ENCODE assay signal across 8 cellular contexts in genomic region chr6:53359843-53360834, GRCh38. TPM values are rescaled to one million over a fixed set of nuclear protein-coding genes. Genes with fewer than 3 reads are reported as not detected.
DNase-seq lines count a peak whose midpoint lies in the region; ATAC-seq, FAIRE-seq and TF ChIP-seq lines count a peak whose summit lies in the region.

No MANE protein-coding gene starts in this region.

- TF ChIP-seq RAD21 in A549 (conservative IDR thresholded peaks at IDR 0.05 in 1 of 2, IDR thresholded peaks at IDR 0.05 in 1 of 2) = no peak

- H3K9ac ChIP-seq in NT2/D1 (ENCODE audit: insufficient read length, low read depth) = peak overlapping the region; percentile 76

- POLR2A ChIA-PET in A549 (lab: Yijun Ruan, JAX) = interaction anchor here (0.7 to 1.4 kb wide), 10 partner anchors 9 to 434 kb away, joined by 3 to 21 read pairs (median 6); partner anchors contain the start of gene ELOVL5

- DNase-seq in A549 (ENCODE audit: low read depth in 1 of 2, low spot score in 1 of 2) (peak; percentile 19 to 32), GM12864 (ENCODE audit: low read depth) (no peak), NT2/D1 (ENCODE audit: low read depth, low spot score) (no peak), choroid plexus epithelial cell (ENCODE audit: low read depth) (peak; percentile 51), ureter (ENCODE audit: low spot score) (no peak), NCI-H2081 (lab: John Stamatoyannopoulos, UW) (no peak)

- H3K36me3 ChIP-seq in NT2/D1 (ENCODE audit: insufficient read depth, insufficient read length, low read length) (no peaks in the 10 kb centered on the region), muscle layer of duodenum (ENCODE audit: control insufficient read depth in 1 of 2, insufficient read depth in 2 of 2, low read length in 2 of 2) (no peaks in the 10 kb centered on the region)

- H3K27ac ChIP-seq in A549 (peak overlapping the region; percentile 95 to 98), muscle layer of duodenum (ENCODE audit: low read length) (peak overlapping the region; percentile 86)

- no peak for TF ChIP-seq CTCF in A549 (IDR thresholded peaks at IDR 0.05)
- no peak for TF ChIP-seq CTCF in GM12864 (IDR thresholded peaks at IDR 0.05; ENCODE audit: low read depth, low read length, missing control alignments)
- TF ChIP-seq CTCF in choroid plexus epithelial cell (conservative IDR thresholded peaks at IDR 0.05; ENCODE audit: low read depth, low read length) = no peak

- ATAC-seq in A549 (peak in 1 of 2 experiments; percentile 47; a peak in 3 of 6 replicates), HG03442 (IDR thresholded peaks at IDR 0.05; ENCODE audit: unreplicated experiment) (no peak)

- FAIRE-seq in A549 (lab: Jason Lieb, UNC) = no peak

- peak overlapping the region; percentile 44 for H3K4me3 ChIP-seq in A549
- peak overlapping the region; percentile 75 for H3K4me3 ChIP-seq in GM12864 (ENCODE audit: low read depth, low read length)
- peak overlapping the region; percentile 53 for H3K4me3 ChIP-seq in NT2/D1 (ENCODE audit: insufficient read length, low read depth)
- H3K4me3 ChIP-seq in choroid plexus epithelial cell (ENCODE audit: low read depth, low read length) = peak overlapping the region; percentile 62
- H3K4me3 ChIP-seq in muscle layer of duodenum (ENCODE audit: low read depth in 1 of 2, low read length in 2 of 2) = peak overlapping the region; percentile 64 to 73

- H3K4me1 ChIP-seq in A549 = peaks cover 39% of the 10 kb centered on the region
- no peaks in the 10 kb centered on the region for H3K4me1 ChIP-seq in NT2/D1 (ENCODE audit: insufficient read depth, insufficient read length)
- H3K4me1 ChIP-seq in muscle layer of duodenum (ENCODE audit: control insufficient read depth in 1 of 2, insufficient read depth in 2 of 2, low read length in 2 of 2) = peaks cover 0 to 5% of the 10 kb centered on the region in 2 donors

- TF ChIP-seq POLR2A in A549 (IDR thresholded peaks at IDR 0.05; ENCODE audit: low read length) = no peak

- WGBS in A549 (ENCODE audit: missing lambda C conversion rate) = 23% methylated on average over 17 of the region's 18 CpGs

- H3K9me3 ChIP-seq in A549 (no peaks in the 10 kb centered on the region), NT2/D1 (ENCODE audit: insufficient read depth, low read length) (peaks cover 15% of the 10 kb centered on the region; the same call in 1 of the 2 replicates), muscle layer of duodenum (ENCODE audit: control insufficient read depth in 1 of 2, low read length in 2 of 2) (no peaks in the 10 kb centered on the region)

- TF ChIP-seq EP300 in A549 (IDR thresholded peaks at IDR 0.05) = no peak

- peak overlapping the region; percentile 66 for H3K4me2 ChIP-seq in A549

- CTCF ChIA-PET in A549 (lab: Yijun Ruan, JAX) = interaction anchor here (0.6 to 1.6 kb wide), 3 partner anchors 13 to 188 kb away, joined by 3 to 8 read pairs (median 3); no protein-coding TSS in a partner anchor

- peaks cover 9% of the 10 kb centered on the region for H3K27me3 ChIP-seq in NT2/D1 (ENCODE audit: insufficient read depth, insufficient read length)
- no peaks in the 10 kb centered on the region for H3K27me3 ChIP-seq in muscle layer of duodenum (ENCODE audit: low read depth, low read length)

TF ChIP-seq in A549, 52 proteins besides CTCF, POLR2A, EP300 and RAD21:
- TF ChIP-seq ZNF302 (CRISPR knock-in tag; IDR thresholded peaks at IDR 0.05) = 0 out of 2 replicates have a peak, but pooled peaks have one; percentile 28
- TF ChIP-seq E2F6 (IDR thresholded peaks at IDR 0.05; ENCODE audit: borderline replicate concordance, low read depth) = no peak

RNA-seq across cellular contexts. Expression of gene ELOVL5, which starts 11.4 kb away (rescaled TPM):
- 84.6 and 90.9 TPM in 2 replicates for polyA plus RNA-seq in A549 (2011; rRNA removed)
- 22.0 and 29.7 TPM in 2 replicates for polyA plus RNA-seq in A549 (2012; cell fraction: cytosol; rRNA removed)
- 25.0 and 36.3 TPM in 2 replicates for polyA plus RNA-seq in A549 (2012; cell fraction: nucleus; rRNA removed)
- polyA plus RNA-seq in A549 (2017; fragmentation: RNase III; extraction: RNeasy Plus Mini Kit Qiagen cat#74134 plus additional on column Dnase treatment) = 82.1 to 95.4 TPM (median 94.5 TPM) in 3 replicates
- 80.0 and 86.8 TPM in 2 replicates for polyA minus RNA-seq in A549 (2011; rRNA and poly(A)+ RNA removed)
- 64.5 TPM for total RNA-seq in ureter

Comparison
In these comparisons a context has a peak if more than half of its experiments do, and no peak if none do; other contexts are left out.
1. DNase-seq: peak in A549 (2 of 2) and choroid plexus epithelial cell (single experiment); none in GM12864 (single experiment), NT2/D1 (single experiment), ureter (single experiment) and NCI-H2081 (0 of 2).
2. Peak in every context shown above with its lines, with median percentiles within 50 percentile points of each other: H3K4me3 ChIP-seq.